Comparison of ENCODE assay signal across 8 cellular contexts in the genomic region with DNA sequence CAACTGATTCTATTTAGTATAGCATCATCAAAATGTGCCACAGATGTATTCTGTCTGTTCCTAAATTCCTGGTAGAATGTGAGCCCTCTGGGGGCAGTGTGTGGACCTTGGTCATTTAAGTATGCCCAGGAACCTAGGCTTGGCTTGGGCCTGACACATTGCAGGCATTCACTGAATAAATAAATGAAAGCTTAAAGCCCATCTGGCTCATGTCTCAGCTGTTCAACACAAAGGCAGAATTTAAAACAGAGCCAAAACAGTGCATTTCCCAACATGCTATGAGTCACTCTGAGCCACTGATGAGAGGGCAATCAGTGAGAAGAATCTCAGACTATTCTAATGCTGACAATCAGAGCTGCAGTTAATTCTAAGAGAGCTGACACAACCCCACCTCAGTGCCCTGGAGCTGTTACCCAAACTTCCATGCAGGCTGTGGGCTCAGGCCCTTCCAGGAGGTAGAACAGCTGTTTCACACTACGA. TPM values are rescaled to one million over a fixed set of nuclear protein-coding genes. Genes with fewer than 3 reads are reported as not detected.
DNase-seq lines count a peak whose midpoint lies in the region; ATAC-seq and TF ChIP-seq lines count a peak whose summit lies in the region.

No MANE protein-coding gene starts in this region.

- no peak overlapping the region for H2BK5ac ChIP-seq in mesendoderm (ENCODE audit: low read length)

- H3K27ac ChIP-seq in mesendoderm (ENCODE audit: low read depth, low read length), result peak overlapping the region; percentile 13

- H4K8ac ChIP-seq in mesendoderm (ENCODE audit: low read depth, low read length), result no peak overlapping the region

- H3K18ac ChIP-seq in mesendoderm (ENCODE audit: low read length), result peak overlapping the region; percentile 4

- no peak overlapping the region for H2AK5ac ChIP-seq in mesendoderm (ENCODE audit: low read length)

- peak in 1 of 2 experiments; percentile 45 for DNase-seq in Caco-2
- DNase-seq in NCI-H460 (ENCODE audit: extremely low read depth, low read depth), result peak; percentile 44
- peak; percentile 77 for DNase-seq in mesendoderm
- no peak for DNase-seq in GDM1 (lab: John Stamatoyannopoulos, UW)
- DNase-seq in SHP77 treated with DMSO at 0.1 percent for 48 hours (lab: John Stamatoyannopoulos, UW), result no peak

- no peak overlapping the region for H3K9ac ChIP-seq in mesendoderm (ENCODE audit: low read length)

- ATAC-seq in HG03521 (IDR thresholded peaks at IDR 0.05; ENCODE audit: unreplicated experiment), result no peak
- no peak for ATAC-seq in HG02870 (IDR thresholded peaks at IDR 0.05; ENCODE audit: unreplicated experiment)

- H3K27me3 ChIP-seq in Caco-2 (replicated peaks; ENCODE audit: control insufficient read depth, insufficient read depth, low read length) (no peaks in the 10 kb centered on the region), mesendoderm (ENCODE audit: insufficient read depth, low read length, poor library complexity) (no peaks in the 10 kb centered on the region)

- POLR2A ChIA-PET in Caco-2 (lab: Charles Lee), result no interaction called here

- no peaks in the 10 kb centered on the region for H3K9me3 Mint-ChIP-seq in Caco-2 (ENCODE audit: unreplicated experiment)
- H3K9me3 Mint-ChIP-seq in dendritic cell treated with granulocyte-macrophage colony-stimulating factor and Interleukin-4, amounts not matched to agents 40 ng/mL and 50 ng/mL, for 4 days, result no peaks in the 10 kb centered on the region

- no peak overlapping the region for H3K4me2 ChIP-seq in mesendoderm (ENCODE audit: low read length)

- TF ChIP-seq CTCF in Caco-2 (IDR thresholded peaks at IDR 0.05; ENCODE audit: insufficient read depth in 1 of 2, low read depth in 1 of 2, low read length in 1 of 2, severe bottlenecking in 1 of 2, unreplicated experiment in 1 of 2), result no peak

- H3K79me2 ChIP-seq in mesendoderm (ENCODE audit: control insufficient read depth, insufficient read depth, low read length), result peaks cover 32% of the 10 kb centered on the region

- H3K4me1 ChIP-seq in Caco-2, result peaks cover 14% of the 10 kb centered on the region
- peaks cover 3% of the 10 kb centered on the region for H3K4me1 ChIP-seq in mesendoderm (ENCODE audit: control insufficient read depth, low read depth, low read length)

- H3K4me1 Mint-ChIP-seq in Caco-2 (ENCODE audit: low read depth, unreplicated experiment), result peaks cover 20% of the 10 kb centered on the region
- peaks cover 37% of the 10 kb centered on the region for H3K4me1 Mint-ChIP-seq in dendritic cell treated with granulocyte-macrophage colony-stimulating factor and Interleukin-4, amounts not matched to agents 40 ng/mL and 50 ng/mL, for 4 days (ENCODE audit: low read depth)

- no peak overlapping the region for H2BK15ac ChIP-seq in mesendoderm (replicated peaks; ENCODE audit: low read depth)

- H3K36me3 Mint-ChIP-seq in Caco-2 (ENCODE audit: insufficient read depth, unreplicated experiment), result peaks cover 18% of the 10 kb centered on the region
- peaks cover 29% of the 10 kb centered on the region for H3K36me3 Mint-ChIP-seq in dendritic cell treated with granulocyte-macrophage colony-stimulating factor and Interleukin-4, amounts not matched to agents 40 ng/mL and 50 ng/mL, for 4 days (ENCODE audit: low read depth)

- peaks cover 2% of the 10 kb centered on the region for H3K36me3 ChIP-seq in Caco-2 (ENCODE audit: control insufficient read depth, insufficient read depth, low read length)
- peaks cover 2% of the 10 kb centered on the region for H3K36me3 ChIP-seq in mesendoderm (ENCODE audit: control insufficient read depth, insufficient read depth, low read length)

- H4K5ac ChIP-seq in mesendoderm (ENCODE audit: low read length), result no peak overlapping the region

- no TSS peak for BruUV-seq in Caco-2 (replicated peaks; lab: Mats Ljungman, UMichigan)

- no peak overlapping the region for H3K56ac ChIP-seq in mesendoderm (ENCODE audit: low read length)

- H3K23ac ChIP-seq in mesendoderm (ENCODE audit: low read length), result no peak overlapping the region

- H3K27me3 Mint-ChIP-seq in Caco-2 (ENCODE audit: insufficient read depth, unreplicated experiment), result no peaks in the 10 kb centered on the region
- no peaks in the 10 kb centered on the region for H3K27me3 Mint-ChIP-seq in dendritic cell treated with granulocyte-macrophage colony-stimulating factor and Interleukin-4, amounts not matched to agents 40 ng/mL and 50 ng/mL, for 4 days

- H3K79me1 ChIP-seq in mesendoderm (ENCODE audit: low read length), result peaks cover 39% of the 10 kb centered on the region

- no peak overlapping the region for H2BK120ac ChIP-seq in mesendoderm (ENCODE audit: low read depth, low read length)

- no CpG with 5 or more reads among the region's 1 CpG for WGBS in mesendoderm (ENCODE audit: extremely low coverage, insufficient coverage, low lambda C conversion rate)

- H3K27ac Mint-ChIP-seq in Caco-2 (ENCODE audit: unreplicated experiment), result peak overlapping the region; percentile 75
- H3K27ac Mint-ChIP-seq in dendritic cell treated with granulocyte-macrophage colony-stimulating factor and Interleukin-4, amounts not matched to agents 40 ng/mL and 50 ng/mL, for 4 days, result peak overlapping the region; percentile 50

- H3K4ac ChIP-seq in mesendoderm (ENCODE audit: low read depth, low read length), result no peak overlapping the region

- no peaks in the 10 kb centered on the region for H3K9me3 ChIP-seq in Caco-2

- CTCF ChIA-PET in Caco-2 (lab: Charles Lee), result interaction anchor here (0.6 to 0.8 kb wide), 2 partner anchors 61 to 540 kb away, joined by 4 to 5 read pairs; partner anchors contain the start of gene UIMC1

- intact Hi-C loops in Caco-2 (cut with micrococcal nuclease; ENCODE audit: unreplicated experiment), result no loop called here
- intact Hi-C loops in dendritic cell treated with granulocyte-macrophage colony-stimulating factor and Interleukin-4, amounts not matched to agents 40 ng/mL and 50 ng/mL, for 4 days (cut with micrococcal nuclease), result no loop called here

- H3K4me3 ChIP-seq in Caco-2 (ENCODE audit: low read depth, low read length) (no peak overlapping the region), mesendoderm (ENCODE audit: low read length) (no peak overlapping the region)

- no peak overlapping the region for H3K4me3 Mint-ChIP-seq in Caco-2 (ENCODE audit: unreplicated experiment)
- H3K4me3 Mint-ChIP-seq in dendritic cell treated with granulocyte-macrophage colony-stimulating factor and Interleukin-4, amounts not matched to agents 40 ng/mL and 50 ng/mL, for 4 days, result no peak overlapping the region

RNA-seq across cellular contexts. Expression of gene FAM193B, which starts 8.1 kb away (rescaled TPM):
- total RNA-seq in Caco-2 (2022), result 72.9 and 82.7 TPM in 2 replicates
- total RNA-seq in NCI-H460 (2014; rRNA removed; shearing (Covaris generic)), result 15.5 and 20.8 TPM in 2 replicates
- 184 and 314 TPM in 2 replicates for polyA plus RNA-seq in NCI-H460 (2014; cell fraction: nucleus; rRNA removed)
- 34.2 TPM for polyA plus RNA-seq in mesendoderm (2013, experiment 1 of 2)
- polyA plus RNA-seq in mesendoderm (2013, experiment 2 of 2), result 33.5 TPM

RNA-seq across cellular contexts. Expression of gene DDX41, which starts 29.5 kb away (rescaled TPM):
- 116 and 137 TPM in 2 replicates for total RNA-seq in Caco-2 (2022)
- 88.9 and 95.6 TPM in 2 replicates for total RNA-seq in NCI-H460 (2014; rRNA removed; shearing (Covaris generic))
- 174 and 234 TPM in 2 replicates for polyA plus RNA-seq in NCI-H460 (2014; cell fraction: nucleus; rRNA removed)
- 74.4 TPM for polyA plus RNA-seq in mesendoderm (2013, experiment 1 of 2)
- 72.2 TPM for polyA plus RNA-seq in mesendoderm (2013, experiment 2 of 2)

RNA-seq across cellular contexts. Expression of gene DOK3, which starts 36.7 kb away (rescaled TPM):
- 7.9 and 10.1 TPM in 2 replicates for total RNA-seq in Caco-2 (2022)
- total RNA-seq in NCI-H460 (2014; rRNA removed; shearing (Covaris generic)), result 0.61 and 1.2 TPM in 2 replicates
- 1.5 and 2.1 TPM in 2 replicates for polyA plus RNA-seq in NCI-H460 (2014; cell fraction: nucleus; rRNA removed)
- polyA plus RNA-seq in mesendoderm (2013, experiment 1 of 2), result 8.2 TPM
- 7.6 TPM for polyA plus RNA-seq in mesendoderm (2013, experiment 2 of 2)

RNA-seq across cellular contexts. Expression of gene TMED9, which starts 45.7 kb away (rescaled TPM):
- 236 and 240 TPM in 2 replicates for total RNA-seq in Caco-2 (2022)
- total RNA-seq in NCI-H460 (2014; rRNA removed; shearing (Covaris generic)), result 47.5 and 57.0 TPM in 2 replicates
- polyA plus RNA-seq in NCI-H460 (2014; cell fraction: nucleus; rRNA removed), result 60.5 and 81.0 TPM in 2 replicates
- polyA plus RNA-seq in mesendoderm (2013, experiment 1 of 2), result 110 TPM
- 109 TPM for polyA plus RNA-seq in mesendoderm (2013, experiment 2 of 2)

RNA-seq across cellular contexts. Expression of gene PDLIM7, which starts 48.9 kb away (rescaled TPM):
- 49.1 and 56.8 TPM in 2 replicates for total RNA-seq in Caco-2 (2022)
- 24.3 and 25.0 TPM in 2 replicates for total RNA-seq in NCI-H460 (2014; rRNA removed; shearing (Covaris generic))
- 74.8 and 78.5 TPM in 2 replicates for polyA plus RNA-seq in NCI-H460 (2014; cell fraction: nucleus; rRNA removed)
- polyA plus RNA-seq in mesendoderm (2013, experiment 1 of 2), result 117 TPM
- 119 TPM for polyA plus RNA-seq in mesendoderm (2013, experiment 2 of 2)

Comparison
In these comparisons a context has a peak if more than half of its experiments do, and no peak if none do; other contexts are left out.
1. DNase-seq: peak in NCI-H460 (single experiment) and mesendoderm (single experiment); none in GDM1 (single experiment) and SHP77 treated with DMSO at 0.1 percent for 48 hours (single experiment).